In genomic region chr2:42128731-42129486, GRCh38 we compare ENCODE assay signal across 9 cellular contexts. TPM values are rescaled to one million over a fixed set of nuclear protein-coding genes. Genes with fewer than 3 reads are reported as not detected.
DNase-seq lines count a peak whose midpoint lies in the region; ATAC-seq and TF ChIP-seq lines count a peak whose summit lies in the region.
"Had no signal": no experiment of that assay in that cellular context is flagged by ENCODE, and none has a peak within 500 bp of the region (broad histone marks: within the 10 kb centered on the region; RNA-seq: fewer than 3 reads in every experiment).

No MANE protein-coding gene starts in this region.

- H3K9me3 Mint-ChIP-seq in activated B cell treated with CpG ODN at 0.5 μM for 24 hours = no peaks in the 10 kb centered on the region
- peaks cover 0 to 1% (median 0%) of the 10 kb centered on the region in 11 donors for H3K9me3 Mint-ChIP-seq in naive thymus-derived CD4-positive, alpha-beta T cell

- no peaks in the 10 kb centered on the region for H3K27me3 Mint-ChIP-seq in activated B cell treated with CpG ODN at 0.5 μM for 24 hours
- no peaks in the 10 kb centered on the region for H3K27me3 Mint-ChIP-seq in naive thymus-derived CD4-positive, alpha-beta T cell

- TF ChIP-seq CTCF in DOHH2 (IDR thresholded peaks at IDR 0.05; ENCODE audit: low read depth, low read length, poor library complexity, severe bottlenecking) (no peak), activated B cell treated with CpG ODN at 0.5 μM for 24 hours (IDR thresholded peaks at IDR 0.05) (no peak), right atrium auricular region (IDR thresholded peaks at IDR 0.05) (no peak)

- H3K4me3 ChIP-seq in DOHH2 (ENCODE audit: low read length) (peak overlapping the region; percentile 15), right atrium auricular region (no peak overlapping the region)
- H3K4me3 ChIP-seq in naive thymus-derived CD4-positive, alpha-beta T cell (ENCODE audit: low read length) = peak overlapping the region; percentile 33
- H3K4me3 ChIP-seq: adrenal gland had no signal

- peak overlapping the region; percentile 61 for H3K4me3 Mint-ChIP-seq in activated B cell treated with CpG ODN at 0.5 μM for 24 hours
- H3K4me3 Mint-ChIP-seq in naive thymus-derived CD4-positive, alpha-beta T cell = peak overlapping the region; percentile 64 to 86 (median 78)

- H3K4me1 ChIP-seq in DOHH2 (ENCODE audit: control insufficient read depth, low read length) = peaks cover 58% of the 10 kb centered on the region
- peaks cover 90 to 92% of the 10 kb centered on the region in 2 donors for H3K4me1 ChIP-seq in naive thymus-derived CD4-positive, alpha-beta T cell (ENCODE audit: control insufficient read depth in 2 of 2, insufficient read depth in 2 of 2, low read length in 2 of 2)
- peaks cover 0 to 28% of the 10 kb centered on the region in 2 donors for H3K4me1 ChIP-seq in right atrium auricular region

- no peaks in the 10 kb centered on the region for H3K79me2 ChIP-seq in DOHH2 (ENCODE audit: control insufficient read depth, low read length)

- H3F3A ChIP-seq in DOHH2 (ENCODE audit: control insufficient read depth, insufficient read depth) = peaks cover 16% of the 10 kb centered on the region

- no peaks in the 10 kb centered on the region for H3K9me2 ChIP-seq in DOHH2 (replicated peaks; ENCODE audit: control insufficient read depth, low read length)

- DNase-seq in activated B cell treated with CpG ODN at 0.5 μM for 24 hours (no peak), DMS114 treated with DMSO at 0.1 percent for 48 hours (lab: John Stamatoyannopoulos, UW; ENCODE audit: unreplicated experiment) (no peak), nucleus accumbens (lab: John Stamatoyannopoulos, UW) (no peak), right atrium auricular region (ENCODE audit: low spot score) (no peak)
- no peak for DNase-seq in naive thymus-derived CD4-positive, alpha-beta T cell
- DNase-seq: adrenal gland had no signal

- ATAC-seq in HG02938 (IDR thresholded peaks at IDR 0.05; ENCODE audit: unreplicated experiment) (peak; percentile 28), activated B cell treated with CpG ODN at 0.5 μM for 24 hours (ENCODE audit: low read depth) (no peak), HG03439 (IDR thresholded peaks at IDR 0.05; ENCODE audit: unreplicated experiment) (no peak)
- no peak for ATAC-seq in naive thymus-derived CD4-positive, alpha-beta T cell

- POLR2A ChIA-PET in activated B cell treated with CpG ODN at 0.5 μM for 24 hours (lab: Charles Lee) = interaction anchor here (0.6 to 7.2 kb wide), 8 partner anchors 10 to 42 kb away, joined by 3 to 53 read pairs (median 4); partner anchors contain the start of gene EML4
- POLR2A ChIA-PET in naive thymus-derived CD4-positive, alpha-beta T cell (lab: Charles Lee) = interaction anchor here (0.7 to 22.7 kb wide), 8 partner anchors 8 to 67 kb away, joined by 3 to 636 read pairs (median 6); partner anchors contain the start of gene EML4

- H3K9me3 ChIP-seq in DOHH2 (ENCODE audit: control insufficient read depth, insufficient read depth, low read length) (no peaks in the 10 kb centered on the region), right atrium auricular region (no peaks in the 10 kb centered on the region)
- H3K9me3 ChIP-seq in naive thymus-derived CD4-positive, alpha-beta T cell (ENCODE audit: control insufficient read depth in 2 of 3, low read length in 3 of 3) = no peaks in the 10 kb centered on the region
- H3K9me3 ChIP-seq: adrenal gland had no signal

- H3K27ac ChIP-seq in DOHH2 (ENCODE audit: low read depth, low read length) (peak overlapping the region; percentile 25; the same call in 1 of the 2 replicates), right atrium auricular region (no peak overlapping the region)
- H3K27ac ChIP-seq in naive thymus-derived CD4-positive, alpha-beta T cell (ENCODE audit: low read depth, low read length) = peak overlapping the region; percentile 70
- H3K27ac ChIP-seq: adrenal gland had no signal

- H3K36me3 ChIP-seq in DOHH2 (ENCODE audit: control insufficient read depth, low read length) (no peaks in the 10 kb centered on the region), right atrium auricular region (no peaks in the 10 kb centered on the region)
- no peaks in the 10 kb centered on the region for H3K36me3 ChIP-seq in naive thymus-derived CD4-positive, alpha-beta T cell (ENCODE audit: control insufficient read depth in 2 of 3, insufficient read depth in 3 of 3, low read length in 3 of 3)
- H3K36me3 ChIP-seq: adrenal gland had no signal

- H3K27me3 ChIP-seq in DOHH2 (ENCODE audit: control insufficient read depth, low read length) = peaks cover 47% of the 10 kb centered on the region
- no peaks in the 10 kb centered on the region for H3K27me3 ChIP-seq in naive thymus-derived CD4-positive, alpha-beta T cell (ENCODE audit: control insufficient read depth in 2 of 2, insufficient read depth in 2 of 2, low read length in 2 of 2)
- no peaks in the 10 kb centered on the region for H3K27me3 ChIP-seq in right atrium auricular region
- H3K27me3 ChIP-seq: adrenal gland had no signal

- intact Hi-C loops in activated B cell treated with CpG ODN at 0.5 μM for 24 hours (cut with micrococcal nuclease) = loop anchor here (1.0 kb wide), 1 partner anchor 7 kb away; no protein-coding TSS in a partner anchor
- intact Hi-C loops in naive thymus-derived CD4-positive, alpha-beta T cell (cut with micrococcal nuclease) = no loop called here

- H3K4me1 Mint-ChIP-seq in activated B cell treated with CpG ODN at 0.5 μM for 24 hours = peaks cover 91% of the 10 kb centered on the region
- peaks cover 73 to 100% (median 94%) of the 10 kb centered on the region in 7 donors for H3K4me1 Mint-ChIP-seq in naive thymus-derived CD4-positive, alpha-beta T cell

- peak overlapping the region; percentile 75 for H3K27ac Mint-ChIP-seq in activated B cell treated with CpG ODN at 0.5 μM for 24 hours
- peak overlapping the region; percentile 68 to 97 (median 94) for H3K27ac Mint-ChIP-seq in naive thymus-derived CD4-positive, alpha-beta T cell

- H4K20me1 ChIP-seq in DOHH2 (ENCODE audit: control insufficient read depth, insufficient read depth, low read depth, low read length) = peaks cover 14% of the 10 kb centered on the region; the same call in 1 of the 2 replicates

- CTCF ChIA-PET in activated B cell treated with CpG ODN at 0.5 μM for 24 hours (lab: Charles Lee) = interaction anchor here (0.9 to 1.3 kb wide), 3 partner anchors 13 to 33 kb away, joined by 4 to 7 read pairs (median 4); no protein-coding TSS in a partner anchor
- CTCF ChIA-PET in naive thymus-derived CD4-positive, alpha-beta T cell (lab: Charles Lee) = interaction anchor here (0.7 to 2.4 kb wide), 8 partner anchors 12 to 67 kb away, joined by 3 to 16 read pairs (median 4); no protein-coding TSS in a partner anchor

- peak overlapping the region; percentile 56 for H3K4me2 ChIP-seq in DOHH2 (ENCODE audit: low read length)

- H3K36me3 Mint-ChIP-seq in activated B cell treated with CpG ODN at 0.5 μM for 24 hours (ENCODE audit: low read depth) = no peaks in the 10 kb centered on the region
- H3K36me3 Mint-ChIP-seq in naive thymus-derived CD4-positive, alpha-beta T cell = peaks cover 0 to 4% (median 0%) of the 10 kb centered on the region in 5 donors

RNA-seq across cellular contexts. Expression of gene EML4, which starts 40.2 kb away (rescaled TPM):
- total RNA-seq in activated B cell treated with CpG ODN at 0.5 μM for 24 hours (83.2 and 95.8 TPM in 2 replicates), right atrium auricular region (1 to 10 TPM; 4.4 to 9.3 TPM)
- total RNA-seq in naive thymus-derived CD4-positive, alpha-beta T cell = 100 to 1,000 TPM in 4 of 5 experiments, 10 to 100 TPM in 1; 91.1 to 167 (median 143) TPM
- 10 to 100 TPM; 64.9 to 69.3 TPM for polyA plus RNA-seq in naive thymus-derived CD4-positive, alpha-beta T cell

Comparison
In these comparisons a context has a peak if more than half of its experiments do, and no peak if none do; other contexts are left out.
1. H3K27ac ChIP-seq: peak in DOHH2 (single experiment) and naive thymus-derived CD4-positive, alpha-beta T cell (single experiment); none in right atrium auricular region (0 of 2).
2. H3K4me3 ChIP-seq: peak in DOHH2 (single experiment) and naive thymus-derived CD4-positive, alpha-beta T cell (single experiment); none in right atrium auricular region (0 of 2).